Comparison of ENCODE assay signal across 1 cellular context in the genomic region with DNA sequence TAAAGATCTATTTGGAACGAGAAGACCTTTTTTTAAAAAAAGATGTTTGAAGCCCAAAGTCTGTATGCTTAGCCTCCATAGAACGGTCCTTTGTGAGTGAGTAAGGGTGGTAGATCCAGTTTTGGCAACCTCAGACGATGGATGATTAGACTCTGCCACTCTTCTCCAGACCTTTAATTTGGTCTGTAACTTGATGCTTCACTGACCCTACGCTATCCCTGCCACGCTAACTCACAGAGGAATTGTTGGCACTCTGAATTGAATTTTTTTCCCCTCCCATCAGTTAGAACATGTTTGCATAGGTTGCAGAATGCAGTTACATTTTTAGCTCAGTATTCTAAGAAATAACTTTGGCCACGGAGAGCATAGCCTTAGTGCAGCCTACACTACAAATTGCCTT.
TF ChIP-seq lines count a peak whose summit lies in the region.

No MANE protein-coding gene starts in this region.

TF ChIP-seq in HEK293, 187 proteins besides CTCF, POLR2A, EP300 and RAD21 (continued from another document and continues in another):
- TF ChIP-seq, protein P1, sequence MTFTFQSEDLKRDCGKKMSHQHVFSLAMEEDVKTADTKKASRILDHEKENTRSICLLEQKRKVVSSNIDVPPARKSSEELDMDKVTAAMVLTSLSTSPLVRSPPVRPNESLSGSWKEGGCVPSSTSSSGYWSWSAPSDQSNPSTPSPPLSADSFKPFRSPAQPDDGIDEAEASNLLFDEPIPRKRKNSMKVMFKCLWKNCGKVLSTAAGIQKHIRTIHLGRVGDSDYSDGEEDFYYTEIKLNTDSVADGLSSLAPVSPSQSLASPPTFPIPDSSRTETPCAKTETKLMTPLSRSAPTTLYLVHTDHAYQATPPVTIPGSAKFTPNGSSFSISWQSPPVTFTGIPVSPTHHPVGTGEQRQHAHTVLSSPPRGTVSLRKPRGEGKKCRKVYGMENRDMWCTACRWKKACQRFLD (tag by site-specific recombination; IDR thresholded peaks at IDR 0.05): no peak
- TF ChIP-seq ZNF549 (tag by site-specific recombination; IDR thresholded peaks at IDR 0.05) (no peak), ZNF416 (tag by site-specific recombination; IDR thresholded peaks at IDR 0.05) (no peak), IKZF3 (tag by site-specific recombination; IDR thresholded peaks at IDR 0.05) (peak; percentile 67), ZNF394 (tag by site-specific recombination; IDR thresholded peaks at IDR 0.05; ENCODE audit: borderline replicate concordance) (peak; percentile 14; the same call in 1 of the 2 replicates), KLF7 (tag by site-specific recombination; IDR thresholded peaks at IDR 0.05; ENCODE audit: borderline replicate concordance) (no peak), ZNF792 (tag by site-specific recombination; IDR thresholded peaks at IDR 0.05) (no peak), ZNF221 (tag by site-specific recombination; IDR thresholded peaks at IDR 0.05; ENCODE audit: borderline replicate concordance) (no peak), ZNF324 (tag by site-specific recombination; IDR thresholded peaks at IDR 0.05) (no peak), ZBTB17 (tag by site-specific recombination; IDR thresholded peaks at IDR 0.05) (peak; percentile 88), SP2 (tag by site-specific recombination; IDR thresholded peaks at IDR 0.05) (no peak), ZNF211 (tag by site-specific recombination; IDR thresholded peaks at IDR 0.05; ENCODE audit: low read depth) (no peak), ZNF654 (tag by site-specific recombination; IDR thresholded peaks at IDR 0.05; ENCODE audit: low read depth) (no peak), GLI2 (tag by site-specific recombination; IDR thresholded peaks at IDR 0.05; ENCODE audit: borderline replicate concordance, low read depth) (no peak), ZNF274 (IDR thresholded peaks at IDR 0.05; ENCODE audit: low read length) (no peak), ZNF274 (tag by site-specific recombination; IDR thresholded peaks at IDR 0.05; ENCODE audit: borderline replicate concordance) (no peak), ZNF561 (tag by site-specific recombination; IDR thresholded peaks at IDR 0.05; ENCODE audit: borderline replicate concordance) (no peak), ZNF423 (tag by site-specific recombination; IDR thresholded peaks at IDR 0.05) (no peak), ZBTB20 (tag by site-specific recombination; IDR thresholded peaks at IDR 0.05) (peak; percentile 42; the same call in 1 of the 2 replicates), ZNF585B (tag by site-specific recombination; IDR thresholded peaks at IDR 0.05) (no peak), BCL11A (tag by site-specific recombination; IDR thresholded peaks at IDR 0.05; ENCODE audit: low read depth) (no peak), ZNF354C (tag by site-specific recombination; IDR thresholded peaks at IDR 0.05; ENCODE audit: borderline replicate concordance, low read depth) (no peak), ZNF223 (tag by site-specific recombination; IDR thresholded peaks at IDR 0.05) (no peak)
- TF ChIP-seq, protein P2, sequence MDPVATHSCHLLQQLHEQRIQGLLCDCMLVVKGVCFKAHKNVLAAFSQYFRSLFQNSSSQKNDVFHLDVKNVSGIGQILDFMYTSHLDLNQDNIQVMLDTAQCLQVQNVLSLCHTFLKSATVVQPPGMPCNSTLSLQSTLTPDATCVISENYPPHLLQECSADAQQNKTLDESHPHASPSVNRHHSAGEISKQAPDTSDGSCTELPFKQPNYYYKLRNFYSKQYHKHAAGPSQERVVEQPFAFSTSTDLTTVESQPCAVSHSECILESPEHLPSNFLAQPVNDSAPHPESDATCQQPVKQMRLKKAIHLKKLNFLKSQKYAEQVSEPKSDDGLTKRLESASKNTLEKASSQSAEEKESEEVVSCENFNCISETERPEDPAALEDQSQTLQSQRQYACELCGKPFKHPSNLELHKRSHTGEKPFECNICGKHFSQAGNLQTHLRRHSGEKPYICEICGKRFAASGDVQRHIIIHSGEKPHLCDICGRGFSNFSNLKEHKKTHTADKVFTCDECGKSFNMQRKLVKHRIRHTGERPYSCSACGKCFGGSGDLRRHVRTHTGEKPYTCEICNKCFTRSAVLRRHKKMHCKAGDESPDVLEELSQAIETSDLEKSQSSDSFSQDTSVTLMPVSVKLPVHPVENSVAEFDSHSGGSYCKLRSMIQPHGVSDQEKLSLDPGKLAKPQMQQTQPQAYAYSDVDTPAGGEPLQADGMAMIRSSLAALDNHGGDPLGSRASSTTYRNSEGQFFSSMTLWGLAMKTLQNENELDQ (tag by site-specific recombination; IDR thresholded peaks at IDR 0.05; ENCODE audit: low read depth): no peak
- TF ChIP-seq, protein P3, sequence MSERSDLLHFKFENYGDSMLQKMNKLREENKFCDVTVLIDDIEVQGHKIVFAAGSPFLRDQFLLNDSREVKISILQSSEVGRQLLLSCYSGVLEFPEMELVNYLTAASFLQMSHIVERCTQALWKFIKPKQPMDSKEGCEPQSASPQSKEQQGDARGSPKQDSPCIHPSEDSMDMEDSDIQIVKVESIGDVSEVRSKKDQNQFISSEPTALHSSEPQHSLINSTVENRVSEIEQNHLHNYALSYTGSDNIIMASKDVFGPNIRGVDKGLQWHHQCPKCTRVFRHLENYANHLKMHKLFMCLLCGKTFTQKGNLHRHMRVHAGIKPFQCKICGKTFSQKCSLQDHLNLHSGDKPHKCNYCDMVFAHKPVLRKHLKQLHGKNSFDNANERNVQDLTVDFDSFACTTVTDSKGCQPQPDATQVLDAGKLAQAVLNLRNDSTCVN (tag by site-specific recombination; optimal IDR thresholded peaks at IDR 0.05): no peak
- TF ChIP-seq, protein P4, sequence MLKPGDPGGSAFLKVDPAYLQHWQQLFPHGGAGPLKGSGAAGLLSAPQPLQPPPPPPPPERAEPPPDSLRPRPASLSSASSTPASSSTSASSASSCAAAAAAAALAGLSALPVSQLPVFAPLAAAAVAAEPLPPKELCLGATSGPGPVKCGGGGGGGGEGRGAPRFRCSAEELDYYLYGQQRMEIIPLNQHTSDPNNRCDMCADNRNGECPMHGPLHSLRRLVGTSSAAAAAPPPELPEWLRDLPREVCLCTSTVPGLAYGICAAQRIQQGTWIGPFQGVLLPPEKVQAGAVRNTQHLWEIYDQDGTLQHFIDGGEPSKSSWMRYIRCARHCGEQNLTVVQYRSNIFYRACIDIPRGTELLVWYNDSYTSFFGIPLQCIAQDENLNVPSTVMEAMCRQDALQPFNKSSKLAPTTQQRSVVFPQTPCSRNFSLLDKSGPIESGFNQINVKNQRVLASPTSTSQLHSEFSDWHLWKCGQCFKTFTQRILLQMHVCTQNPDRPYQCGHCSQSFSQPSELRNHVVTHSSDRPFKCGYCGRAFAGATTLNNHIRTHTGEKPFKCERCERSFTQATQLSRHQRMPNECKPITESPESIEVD (tag by site-specific recombination; IDR thresholded peaks at IDR 0.05): peak; percentile 39; the same call in 1 of the 2 replicates
- TF ChIP-seq, protein P5, sequence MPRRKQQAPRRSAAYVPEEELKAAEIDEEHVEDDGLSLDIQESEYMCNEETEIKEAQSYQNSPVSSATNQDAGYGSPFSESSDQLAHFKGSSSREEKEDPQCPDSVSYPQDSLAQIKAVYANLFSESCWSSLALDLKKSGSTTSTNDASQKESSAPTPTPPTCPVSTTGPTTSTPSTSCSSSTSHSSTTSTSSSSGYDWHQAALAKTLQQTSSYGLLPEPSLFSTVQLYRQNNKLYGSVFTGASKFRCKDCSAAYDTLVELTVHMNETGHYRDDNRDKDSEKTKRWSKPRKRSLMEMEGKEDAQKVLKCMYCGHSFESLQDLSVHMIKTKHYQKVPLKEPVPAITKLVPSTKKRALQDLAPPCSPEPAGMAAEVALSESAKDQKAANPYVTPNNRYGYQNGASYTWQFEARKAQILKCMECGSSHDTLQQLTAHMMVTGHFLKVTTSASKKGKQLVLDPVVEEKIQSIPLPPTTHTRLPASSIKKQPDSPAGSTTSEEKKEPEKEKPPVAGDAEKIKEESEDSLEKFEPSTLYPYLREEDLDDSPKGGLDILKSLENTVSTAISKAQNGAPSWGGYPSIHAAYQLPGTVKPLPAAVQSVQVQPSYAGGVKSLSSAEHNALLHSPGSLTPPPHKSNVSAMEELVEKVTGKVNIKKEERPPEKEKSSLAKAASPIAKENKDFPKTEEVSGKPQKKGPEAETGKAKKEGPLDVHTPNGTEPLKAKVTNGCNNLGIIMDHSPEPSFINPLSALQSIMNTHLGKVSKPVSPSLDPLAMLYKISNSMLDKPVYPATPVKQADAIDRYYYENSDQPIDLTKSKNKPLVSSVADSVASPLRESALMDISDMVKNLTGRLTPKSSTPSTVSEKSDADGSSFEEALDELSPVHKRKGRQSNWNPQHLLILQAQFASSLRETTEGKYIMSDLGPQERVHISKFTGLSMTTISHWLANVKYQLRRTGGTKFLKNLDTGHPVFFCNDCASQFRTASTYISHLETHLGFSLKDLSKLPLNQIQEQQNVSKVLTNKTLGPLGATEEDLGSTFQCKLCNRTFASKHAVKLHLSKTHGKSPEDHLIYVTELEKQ (tag by site-specific recombination; IDR thresholded peaks at IDR 0.05; ENCODE audit: borderline replicate concordance): no peak
- TF ChIP-seq, protein P6, sequence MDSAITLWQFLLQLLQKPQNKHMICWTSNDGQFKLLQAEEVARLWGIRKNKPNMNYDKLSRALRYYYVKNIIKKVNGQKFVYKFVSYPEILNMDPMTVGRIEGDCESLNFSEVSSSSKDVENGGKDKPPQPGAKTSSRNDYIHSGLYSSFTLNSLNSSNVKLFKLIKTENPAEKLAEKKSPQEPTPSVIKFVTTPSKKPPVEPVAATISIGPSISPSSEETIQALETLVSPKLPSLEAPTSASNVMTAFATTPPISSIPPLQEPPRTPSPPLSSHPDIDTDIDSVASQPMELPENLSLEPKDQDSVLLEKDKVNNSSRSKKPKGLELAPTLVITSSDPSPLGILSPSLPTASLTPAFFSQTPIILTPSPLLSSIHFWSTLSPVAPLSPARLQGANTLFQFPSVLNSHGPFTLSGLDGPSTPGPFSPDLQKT (IDR thresholded peaks at IDR 0.05; ENCODE audit: borderline replicate concordance, low read depth, low read length): no peak
- TF ChIP-seq, protein P7, sequence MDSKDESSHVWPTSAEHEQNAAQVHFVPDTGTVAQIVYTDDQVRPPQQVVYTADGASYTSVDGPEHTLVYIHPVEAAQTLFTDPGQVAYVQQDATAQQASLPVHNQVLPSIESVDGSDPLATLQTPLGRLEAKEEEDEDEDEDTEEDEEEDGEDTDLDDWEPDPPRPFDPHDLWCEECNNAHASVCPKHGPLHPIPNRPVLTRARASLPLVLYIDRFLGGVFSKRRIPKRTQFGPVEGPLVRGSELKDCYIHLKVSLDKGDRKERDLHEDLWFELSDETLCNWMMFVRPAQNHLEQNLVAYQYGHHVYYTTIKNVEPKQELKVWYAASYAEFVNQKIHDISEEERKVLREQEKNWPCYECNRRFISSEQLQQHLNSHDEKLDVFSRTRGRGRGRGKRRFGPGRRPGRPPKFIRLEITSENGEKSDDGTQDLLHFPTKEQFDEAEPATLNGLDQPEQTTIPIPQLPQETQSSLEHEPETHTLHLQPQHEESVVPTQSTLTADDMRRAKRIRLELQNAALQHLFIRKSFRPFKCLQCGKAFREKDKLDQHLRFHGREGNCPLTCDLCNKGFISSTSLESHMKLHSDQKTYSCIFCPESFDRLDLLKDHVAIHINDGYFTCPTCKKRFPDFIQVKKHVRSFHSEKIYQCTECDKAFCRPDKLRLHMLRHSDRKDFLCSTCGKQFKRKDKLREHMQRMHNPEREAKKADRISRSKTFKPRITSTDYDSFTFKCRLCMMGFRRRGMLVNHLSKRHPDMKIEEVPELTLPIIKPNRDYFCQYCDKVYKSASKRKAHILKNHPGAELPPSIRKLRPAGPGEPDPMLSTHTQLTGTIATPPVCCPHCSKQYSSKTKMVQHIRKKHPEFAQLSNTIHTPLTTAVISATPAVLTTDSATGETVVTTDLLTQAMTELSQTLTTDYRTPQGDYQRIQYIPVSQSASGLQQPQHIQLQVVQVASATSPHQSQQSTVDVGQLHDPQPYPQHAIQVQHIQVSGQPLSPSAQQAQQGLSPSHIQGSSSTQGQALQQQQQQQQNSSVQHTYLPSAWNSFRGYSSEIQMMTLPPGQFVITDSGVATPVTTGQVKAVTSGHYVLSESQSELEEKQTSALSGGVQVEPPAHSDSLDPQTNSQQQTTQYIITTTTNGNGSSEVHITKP (tag by site-specific recombination; IDR thresholded peaks at IDR 0.05): peak; percentile 78
- TF ChIP-seq, protein P8, sequence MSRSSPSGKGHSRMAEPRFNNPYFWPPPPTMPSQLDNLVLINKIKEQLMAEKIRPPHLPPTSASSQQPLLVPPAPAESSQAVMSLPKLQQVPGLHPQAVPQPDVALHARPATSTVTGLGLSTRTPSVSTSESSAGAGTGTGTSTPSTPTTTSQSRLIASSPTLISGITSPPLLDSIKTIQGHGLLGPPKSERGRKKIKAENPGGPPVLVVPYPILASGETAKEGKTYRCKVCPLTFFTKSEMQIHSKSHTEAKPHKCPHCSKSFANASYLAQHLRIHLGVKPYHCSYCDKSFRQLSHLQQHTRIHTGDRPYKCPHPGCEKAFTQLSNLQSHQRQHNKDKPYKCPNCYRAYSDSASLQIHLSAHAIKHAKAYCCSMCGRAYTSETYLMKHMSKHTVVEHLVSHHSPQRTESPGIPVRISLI (tag by site-specific recombination; IDR thresholded peaks at IDR 0.05): peak; percentile 75; the same call in 1 of the 2 replicates
- TF ChIP-seq, protein P9, sequence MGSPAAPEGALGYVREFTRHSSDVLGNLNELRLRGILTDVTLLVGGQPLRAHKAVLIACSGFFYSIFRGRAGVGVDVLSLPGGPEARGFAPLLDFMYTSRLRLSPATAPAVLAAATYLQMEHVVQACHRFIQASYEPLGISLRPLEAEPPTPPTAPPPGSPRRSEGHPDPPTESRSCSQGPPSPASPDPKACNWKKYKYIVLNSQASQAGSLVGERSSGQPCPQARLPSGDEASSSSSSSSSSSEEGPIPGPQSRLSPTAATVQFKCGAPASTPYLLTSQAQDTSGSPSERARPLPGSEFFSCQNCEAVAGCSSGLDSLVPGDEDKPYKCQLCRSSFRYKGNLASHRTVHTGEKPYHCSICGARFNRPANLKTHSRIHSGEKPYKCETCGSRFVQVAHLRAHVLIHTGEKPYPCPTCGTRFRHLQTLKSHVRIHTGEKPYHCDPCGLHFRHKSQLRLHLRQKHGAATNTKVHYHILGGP (tag by site-specific recombination; IDR thresholded peaks at IDR 0.05): no peak
- TF ChIP-seq, protein P10, sequence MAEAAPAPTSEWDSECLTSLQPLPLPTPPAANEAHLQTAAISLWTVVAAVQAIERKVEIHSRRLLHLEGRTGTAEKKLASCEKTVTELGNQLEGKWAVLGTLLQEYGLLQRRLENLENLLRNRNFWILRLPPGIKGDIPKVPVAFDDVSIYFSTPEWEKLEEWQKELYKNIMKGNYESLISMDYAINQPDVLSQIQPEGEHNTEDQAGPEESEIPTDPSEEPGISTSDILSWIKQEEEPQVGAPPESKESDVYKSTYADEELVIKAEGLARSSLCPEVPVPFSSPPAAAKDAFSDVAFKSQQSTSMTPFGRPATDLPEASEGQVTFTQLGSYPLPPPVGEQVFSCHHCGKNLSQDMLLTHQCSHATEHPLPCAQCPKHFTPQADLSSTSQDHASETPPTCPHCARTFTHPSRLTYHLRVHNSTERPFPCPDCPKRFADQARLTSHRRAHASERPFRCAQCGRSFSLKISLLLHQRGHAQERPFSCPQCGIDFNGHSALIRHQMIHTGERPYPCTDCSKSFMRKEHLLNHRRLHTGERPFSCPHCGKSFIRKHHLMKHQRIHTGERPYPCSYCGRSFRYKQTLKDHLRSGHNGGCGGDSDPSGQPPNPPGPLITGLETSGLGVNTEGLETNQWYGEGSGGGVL (tag by site-specific recombination; IDR thresholded peaks at IDR 0.05): no peak
